ENCODE assay signal across 8 cellular contexts in genomic region chr7:1531263-1531978, GRCh38. TPM values are rescaled to one million over a fixed set of nuclear protein-coding genes. Genes with fewer than 3 reads are reported as not detected.
A peak's percentile ranks its signal among the peaks of the same experiment; 100 is the strongest.
DNase-seq lines count a peak whose midpoint lies in the region; ATAC-seq and TF ChIP-seq lines count a peak whose summit lies in the region.

No MANE protein-coding gene starts in this region.

- CTCF ChIA-PET in RWPE1 (lab: Yijun Ruan, JAX): no interaction called here

- H3K4me1 Mint-ChIP-seq in stimulated activated naive B cell treated with anti-CD40 and anti-IgM and Interleukin-4, amounts not matched to agents 10 μg/mL and 1 μg/mL and 100 μg/mL, for 72 hours: peaks cover 22 to 34% of the 10 kb centered on the region in 2 donors

- H3K27ac Mint-ChIP-seq in stimulated activated naive B cell treated with anti-CD40 and anti-IgM and Interleukin-4, amounts not matched to agents 10 μg/mL and 1 μg/mL and 100 μg/mL, for 72 hours: peak overlapping the region; percentile 93

- in situ Hi-C loops in GM23248 (cut with MboI) (no loop called here), brain microvascular endothelial cell (cut with HindIII; ENCODE audit: low pct_ligation_motif_present, low sequenced_read_pairs) (no loop called here)

- H3F3A ChIP-seq in GM23248 (ENCODE audit: insufficient read depth): peaks cover 18% of the 10 kb centered on the region

- H3K9me3 ChIP-seq in GM23248 (ENCODE audit: low read depth): no peaks in the 10 kb centered on the region

- intact Hi-C loops in posterior vena cava (cut with DNase I): no loop called here

- H3K4me1 ChIP-seq in GM23248 (ENCODE audit: insufficient read depth): peaks cover 22% of the 10 kb centered on the region

- peak overlapping the region; percentile 88 for H3K9ac ChIP-seq in GM23248

- no peaks in the 10 kb centered on the region for H3K9me3 Mint-ChIP-seq in stimulated activated naive B cell treated with anti-CD40 and anti-IgM and Interleukin-4, amounts not matched to agents 10 μg/mL and 1 μg/mL and 100 μg/mL, for 72 hours

- H3K27me3 Mint-ChIP-seq in stimulated activated naive B cell treated with anti-CD40 and anti-IgM and Interleukin-4, amounts not matched to agents 10 μg/mL and 1 μg/mL and 100 μg/mL, for 72 hours: peaks cover 0 to 5% of the 10 kb centered on the region in 2 donors

- 2% methylated on average over 35 to 42 of the region's 55 CpGs for WGBS in GM23248 (ENCODE audit: low coverage in 1 of 2, low lambda C conversion rate in 2 of 2, missing lambda C conversion rate in 2 of 2), 2 experiments

- H3K9me2 ChIP-seq in GM23248 (ENCODE audit: insufficient read depth): no peaks in the 10 kb centered on the region

- peak overlapping the region; percentile 87 to 89 for H3K4me3 Mint-ChIP-seq in stimulated activated naive B cell treated with anti-CD40 and anti-IgM and Interleukin-4, amounts not matched to agents 10 μg/mL and 1 μg/mL and 100 μg/mL, for 72 hours

- ATAC-seq in stimulated activated naive B cell treated with anti-CD40 and anti-IgM and Interleukin-4, amounts not matched to agents 10 μg/mL and 1 μg/mL and 100 μg/mL, for 72 hours (replicated peaks): peak; percentile 14 to 26

- DNase-seq in CD1c-positive myeloid dendritic cell (ENCODE audit: extremely low spot score): peak; percentile 54
- peak; percentile 55 for DNase-seq in GM23248
- DNase-seq in RWPE1 (ENCODE audit: low spot score): peak; percentile 33
- DNase-seq in brain microvascular endothelial cell: no peak
- DNase-seq in kidney epithelial cell (ENCODE audit: low read depth): no peak
- no peak for DNase-seq in stimulated activated naive B cell treated with anti-CD40 and anti-IgM and Interleukin-4, amounts not matched to agents 10 μg/mL and 1 μg/mL and 100 μg/mL, for 72 hours
- no peak for DNase-seq in posterior vena cava (ENCODE audit: low spot score)
- DNase-seq in 8988T: no peak

- TF ChIP-seq CTCF in RWPE1 (conservative IDR thresholded peaks at IDR 0.05; ENCODE audit: low read depth) (no peak), brain microvascular endothelial cell (IDR thresholded peaks at IDR 0.05; ENCODE audit: low read depth, low read length, missing control alignments) (no peak), kidney epithelial cell (IDR thresholded peaks at IDR 0.05; ENCODE audit: insufficient read depth, low read length, poor library complexity, severe bottlenecking) (no peak)

- peak overlapping the region; percentile 96 for H3K27ac ChIP-seq in GM23248
- peak overlapping the region; percentile 99 for H3K27ac ChIP-seq in RWPE1
- peak overlapping the region; percentile 90 for H3K27ac ChIP-seq in brain microvascular endothelial cell

- H2AFZ ChIP-seq in GM23248: no peak overlapping the region

- peak overlapping the region; percentile 95 for H3K4me2 ChIP-seq in GM23248 (ENCODE audit: unreplicated experiment)

- H3K36me3 Mint-ChIP-seq in stimulated activated naive B cell treated with anti-CD40 and anti-IgM and Interleukin-4, amounts not matched to agents 10 μg/mL and 1 μg/mL and 100 μg/mL, for 72 hours: peaks cover 3 to 16% of the 10 kb centered on the region in 2 donors

- H3K36me3 ChIP-seq in GM23248 (ENCODE audit: low read depth): no peaks in the 10 kb centered on the region
- peaks cover 5% of the 10 kb centered on the region for H3K36me3 ChIP-seq in brain microvascular endothelial cell (replicated peaks)
- no peaks in the 10 kb centered on the region for H3K36me3 ChIP-seq in kidney epithelial cell (ENCODE audit: control insufficient read depth, insufficient read depth, low read length)

- H3K79me2 ChIP-seq in GM23248 (ENCODE audit: insufficient read depth): peaks cover 32% of the 10 kb centered on the region

- 0 out of 2 replicates have a peak, but pooled peaks cover 5% of the 10 kb centered on the region for H3K27me3 ChIP-seq in GM23248 (replicated peaks; ENCODE audit: insufficient read depth)
- peaks cover under 1% of the 10 kb centered on the region for H3K27me3 ChIP-seq in brain microvascular endothelial cell (replicated peaks)
- H3K27me3 ChIP-seq in kidney epithelial cell (ENCODE audit: control insufficient read depth, insufficient read depth, low read length): peaks cover 2% of the 10 kb centered on the region

- H3K4me3 ChIP-seq in GM23248: peak overlapping the region; percentile 79
- peak overlapping the region; percentile 74 for H3K4me3 ChIP-seq in brain microvascular endothelial cell (ENCODE audit: low read depth, low read length)
- H3K4me3 ChIP-seq in kidney epithelial cell (ENCODE audit: low read depth, low read length): peak overlapping the region; percentile 54

- H4K20me1 ChIP-seq in GM23248 (ENCODE audit: insufficient read depth): no peaks in the 10 kb centered on the region

- POLR2A ChIA-PET in RWPE1 (lab: Yijun Ruan, JAX; ENCODE audit: low non-redundant PET): no interaction called here

RNA-seq across cellular contexts. Expression of gene MAFK, which starts 0.9 kb away (rescaled TPM):
- 35.0 and 45.9 TPM in 2 replicates for total RNA-seq in GM23248 (2014; rRNA removed; shearing (Covaris generic))
- polyA plus RNA-seq in GM23248 (2016; fragmentation: Nextera tagmentation; extraction: Ambion mirVana): 3.5 and 3.8 TPM in 2 replicates
- total RNA-seq in kidney epithelial cell: 20.1 and 20.4 TPM in 2 replicates
- total RNA-seq in posterior vena cava: 100 to 1,000 TPM in 1 of 2 donors, 10 to 100 TPM in 1; 49.4 to 138 TPM

RNA-seq across cellular contexts. Expression of gene TMEM184A, which starts 24.6 kb away (rescaled TPM):
- total RNA-seq in GM23248 (2014; rRNA removed; shearing (Covaris generic)): not detected in 2 replicates
- not detected in 2 replicates for polyA plus RNA-seq in GM23248 (2016; fragmentation: Nextera tagmentation; extraction: Ambion mirVana)
- total RNA-seq in kidney epithelial cell (5.7 and 5.8 TPM in 2 replicates), posterior vena cava (not detected)

RNA-seq across cellular contexts. Expression of gene INTS1, which starts 27.2 kb away (rescaled TPM):
- 44.4 and 44.7 TPM in 2 replicates for total RNA-seq in GM23248 (2014; rRNA removed; shearing (Covaris generic))
- 24.8 and 25.4 TPM in 2 replicates for polyA plus RNA-seq in GM23248 (2016; fragmentation: Nextera tagmentation; extraction: Ambion mirVana)
- total RNA-seq in kidney epithelial cell (84.3 and 109 TPM in 2 replicates), posterior vena cava (10 to 100 TPM; 50.3 to 55.1 TPM)

RNA-seq across cellular contexts. Expression of gene PSMG3, which starts 38.4 kb away (rescaled TPM):
- 28.3 and 36.8 TPM in 2 replicates for total RNA-seq in GM23248 (2014; rRNA removed; shearing (Covaris generic))
- 56.2 and 58.1 TPM in 2 replicates for polyA plus RNA-seq in GM23248 (2016; fragmentation: Nextera tagmentation; extraction: Ambion mirVana)
- total RNA-seq in kidney epithelial cell (73.9 and 79.8 TPM in 2 replicates), posterior vena cava (10 to 100 TPM; 13.9 to 19.0 TPM)

Comparison
In these comparisons a context has a peak if more than half of its experiments do, and no peak if none do; other contexts are left out.
1. DNase-seq: peak in CD1c-positive myeloid dendritic cell (single experiment), GM23248 (single experiment) and RWPE1 (single experiment); none in brain microvascular endothelial cell (single experiment), kidney epithelial cell (single experiment), stimulated activated naive B cell treated with anti-CD40 and anti-IgM and Interleukin-4, amounts not matched to agents 10 μg/mL and 1 μg/mL and 100 μg/mL, for 72 hours (single experiment), posterior vena cava (single experiment) and 8988T (single experiment).
2. Peak in every context shown above with its lines, with median percentiles within 50 percentile points of each other: H3K27ac ChIP-seq and H3K4me3 ChIP-seq.